Comparison of ENCODE assay signal across 1 cellular context in genomic region chr3:128144512-128144911, GRCh38.
TF ChIP-seq lines count a peak whose summit lies in the region.

No MANE protein-coding gene starts in this region.

TF ChIP-seq in K562, 482 proteins besides CTCF, POLR2A, EP300 and RAD21 (continued from another document):
- TF ChIP-seq, protein P1, sequence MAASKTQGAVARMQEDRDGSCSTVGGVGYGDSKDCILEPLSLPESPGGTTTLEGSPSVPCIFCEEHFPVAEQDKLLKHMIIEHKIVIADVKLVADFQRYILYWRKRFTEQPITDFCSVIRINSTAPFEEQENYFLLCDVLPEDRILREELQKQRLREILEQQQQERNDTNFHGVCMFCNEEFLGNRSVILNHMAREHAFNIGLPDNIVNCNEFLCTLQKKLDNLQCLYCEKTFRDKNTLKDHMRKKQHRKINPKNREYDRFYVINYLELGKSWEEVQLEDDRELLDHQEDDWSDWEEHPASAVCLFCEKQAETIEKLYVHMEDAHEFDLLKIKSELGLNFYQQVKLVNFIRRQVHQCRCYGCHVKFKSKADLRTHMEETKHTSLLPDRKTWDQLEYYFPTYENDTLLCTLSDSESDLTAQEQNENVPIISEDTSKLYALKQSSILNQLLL (CRISPR knock-in tag; IDR thresholded peaks at IDR 0.05; ENCODE audit: borderline replicate concordance) = no peak
- no peak for TF ChIP-seq MECOM (CRISPR knock-in tag; IDR thresholded peaks at IDR 0.05)
- no peak for TF ChIP-seq KLF10 (CRISPR knock-in tag; IDR thresholded peaks at IDR 0.05)
- TF ChIP-seq ZBED1 (IDR thresholded peaks at IDR 0.05) = no peak
- TF ChIP-seq, protein P2, sequence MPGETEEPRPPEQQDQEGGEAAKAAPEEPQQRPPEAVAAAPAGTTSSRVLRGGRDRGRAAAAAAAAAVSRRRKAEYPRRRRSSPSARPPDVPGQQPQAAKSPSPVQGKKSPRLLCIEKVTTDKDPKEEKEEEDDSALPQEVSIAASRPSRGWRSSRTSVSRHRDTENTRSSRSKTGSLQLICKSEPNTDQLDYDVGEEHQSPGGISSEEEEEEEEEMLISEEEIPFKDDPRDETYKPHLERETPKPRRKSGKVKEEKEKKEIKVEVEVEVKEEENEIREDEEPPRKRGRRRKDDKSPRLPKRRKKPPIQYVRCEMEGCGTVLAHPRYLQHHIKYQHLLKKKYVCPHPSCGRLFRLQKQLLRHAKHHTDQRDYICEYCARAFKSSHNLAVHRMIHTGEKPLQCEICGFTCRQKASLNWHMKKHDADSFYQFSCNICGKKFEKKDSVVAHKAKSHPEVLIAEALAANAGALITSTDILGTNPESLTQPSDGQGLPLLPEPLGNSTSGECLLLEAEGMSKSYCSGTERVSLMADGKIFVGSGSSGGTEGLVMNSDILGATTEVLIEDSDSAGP (CRISPR knock-in tag; IDR thresholded peaks at IDR 0.05) = no peak
- no peak for TF ChIP-seq POLR2B (IDR thresholded peaks at IDR 0.05; ENCODE audit: low read depth, partially characterized antibody)
- no peak for TF ChIP-seq USF1 (CRISPR knock-in tag; IDR thresholded peaks at IDR 0.05)
- TF ChIP-seq, protein P3, sequence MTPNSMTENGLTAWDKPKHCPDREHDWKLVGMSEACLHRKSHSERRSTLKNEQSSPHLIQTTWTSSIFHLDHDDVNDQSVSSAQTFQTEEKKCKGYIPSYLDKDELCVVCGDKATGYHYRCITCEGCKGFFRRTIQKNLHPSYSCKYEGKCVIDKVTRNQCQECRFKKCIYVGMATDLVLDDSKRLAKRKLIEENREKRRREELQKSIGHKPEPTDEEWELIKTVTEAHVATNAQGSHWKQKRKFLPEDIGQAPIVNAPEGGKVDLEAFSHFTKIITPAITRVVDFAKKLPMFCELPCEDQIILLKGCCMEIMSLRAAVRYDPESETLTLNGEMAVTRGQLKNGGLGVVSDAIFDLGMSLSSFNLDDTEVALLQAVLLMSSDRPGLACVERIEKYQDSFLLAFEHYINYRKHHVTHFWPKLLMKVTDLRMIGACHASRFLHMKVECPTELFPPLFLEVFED (CRISPR knock-in tag; conservative IDR thresholded peaks at IDR 0.05) = no peak
- TF ChIP-seq HCFC1 (IDR thresholded peaks at IDR 0.05; ENCODE audit: low read depth, low read length) = no peak
- TF ChIP-seq CCNT2 (IDR thresholded peaks at IDR 0.05; ENCODE audit: borderline replicate concordance, extremely low read depth, insufficient read length, low read depth, low read length) = no peak
- TF ChIP-seq ZFP30 (CRISPR knock-in tag; IDR thresholded peaks at IDR 0.05; ENCODE audit: borderline replicate concordance) = no peak
- TF ChIP-seq MIER1 (IDR thresholded peaks at IDR 0.05; ENCODE audit: low read depth) = no peak
- TF ChIP-seq, protein P4, sequence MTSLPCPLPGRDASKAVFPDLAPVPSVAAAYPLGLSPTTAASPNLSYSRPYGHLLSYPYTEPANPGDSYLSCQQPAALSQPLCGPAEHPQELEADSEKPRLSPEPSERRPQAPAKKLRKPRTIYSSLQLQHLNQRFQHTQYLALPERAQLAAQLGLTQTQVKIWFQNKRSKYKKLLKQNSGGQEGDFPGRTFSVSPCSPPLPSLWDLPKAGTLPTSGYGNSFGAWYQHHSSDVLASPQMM (CRISPR knock-in tag; IDR thresholded peaks at IDR 0.05) = no peak
- no peak for TF ChIP-seq SRSF7 (optimal IDR thresholded peaks at IDR 0.05; ENCODE audit: low read depth, low read length)
- no peak for TF ChIP-seq ZNF778 (CRISPR knock-in tag; IDR thresholded peaks at IDR 0.05)
- TF ChIP-seq SRSF9 (IDR thresholded peaks at IDR 0.05; ENCODE audit: borderline replicate concordance, low read depth, low read length) = no peak
TF ChIP-seq in K562: peak in this region for 0.
